ENCODE assay signal across 17 cellular contexts in genomic region chr11:133964946-133965632, GRCh38. TPM values are rescaled to one million over a fixed set of nuclear protein-coding genes. Genes with fewer than 3 reads are reported as not detected.
DNase-seq lines count a peak whose midpoint lies in the region; ATAC-seq, FAIRE-seq and TF ChIP-seq lines count a peak whose summit lies in the region.
"Had no signal": no experiment of that assay in that cellular context is flagged by ENCODE, and none has a peak within 500 bp of the region (broad histone marks: within the 10 kb centered on the region; RNA-seq: fewer than 3 reads in every experiment).

No MANE protein-coding gene starts in this region.

- no peak for TF ChIP-seq RAD21 in K562 (CRISPR knock-in tag; conservative IDR thresholded peaks at IDR 0.05 in 1 of 2, IDR thresholded peaks at IDR 0.05 in 1 of 2)

- no peaks in the 10 kb centered on the region for H3K9me3 ChIP-seq in K562 (replicated peaks; ENCODE audit: control insufficient read depth, insufficient read depth, low read depth, low read length)
- no peaks in the 10 kb centered on the region for H3K9me3 ChIP-seq in uterus
- H3K9me3 ChIP-seq in spleen, result no peaks in the 10 kb centered on the region
- H3K9me3 ChIP-seq: vagina had no signal

- no peaks in the 10 kb centered on the region for H3K36me3 ChIP-seq in K562 (ENCODE audit: control insufficient read depth, insufficient read depth, low read length)
- no peaks in the 10 kb centered on the region for H3K36me3 ChIP-seq in uterus
- no peaks in the 10 kb centered on the region for H3K36me3 ChIP-seq in spleen
- H3K36me3 ChIP-seq: vagina had no signal

- no TSS peak for BruUV-seq in K562 (replicated peaks; lab: Mats Ljungman, UMichigan)

- 3% methylated on average over 8 of the region's 12 CpGs for WGBS in K562 (ENCODE audit: insufficient coverage, low coverage, missing lambda C conversion rate)
- WGBS in spleen, 5 donors, result 71 to 81% (median 76%) methylated on average over 12 of the region's 12 CpGs

- H3K9ac ChIP-seq in K562 (ENCODE audit: insufficient read depth in 1 of 2, low read depth in 2 of 2, low read length in 2 of 2), result no peak overlapping the region

- no peaks in the 10 kb centered on the region for H3K79me2 ChIP-seq in K562 (ENCODE audit: control insufficient read depth, insufficient read depth, low read length)

- TF ChIP-seq CTCF in K562 (IDR thresholded peaks at IDR 0.05 in 2 of 3, conservative IDR thresholded peaks at IDR 0.05 in 1 of 3; ENCODE audit: insufficient read depth in 2 of 3, low read depth in 1 of 3, low read length in 3 of 3), result no peak
- TF ChIP-seq CTCF in uterus (IDR thresholded peaks at IDR 0.05), result no peak
- no peak for TF ChIP-seq CTCF in foreskin fibroblast (IDR thresholded peaks at IDR 0.05; ENCODE audit: low read depth, low read length)
- TF ChIP-seq CTCF in spleen (IDR thresholded peaks at IDR 0.05 in 8 of 11, conservative IDR thresholded peaks at IDR 0.05 in 3 of 11), result no peak

- H3K4me3 ChIP-seq in K562, result no peak overlapping the region
- no peak overlapping the region for H3K4me3 ChIP-seq in uterus
- H3K4me3 ChIP-seq in foreskin fibroblast (ENCODE audit: low read depth in 1 of 2, low read length in 2 of 2), result no peak overlapping the region
- no peak overlapping the region for H3K4me3 ChIP-seq in spleen
- H3K4me3 ChIP-seq: vagina had no signal

- FAIRE-seq in K562 (lab: Jason Lieb, UNC), result no peak

- H3K4me2 ChIP-seq in K562 (ENCODE audit: insufficient read depth, low read length), result no peak overlapping the region

- H3K4me1 ChIP-seq in K562 (replicated peaks in 1 of 2; ENCODE audit: control insufficient read depth in 2 of 2, insufficient read depth in 2 of 2, low read length in 2 of 2) (peaks cover 0 to 7% of the 10 kb centered on the region in 2 experiments; a peak in 2 of 5 replicates), uterus (peaks cover 0 to 5% of the 10 kb centered on the region in 2 donors), spleen (peaks cover 0 to 16% (median 5%) of the 10 kb centered on the region in 6 donors)
- H3K4me1 ChIP-seq: vagina had no signal

- in situ Hi-C loops in K562 (cut with MboI), result no loop called here

- intact Hi-C loops in left ventricle myocardium superior (cut with micrococcal nuclease) (loop anchor here (10.0 kb wide), 1 partner anchor 60 kb away; no protein-coding TSS in a partner anchor), cardiac septum (cut with DNase I) (loop anchor here (5.0 kb wide), 3 partner anchors 38 to 172 kb away; no protein-coding TSS in a partner anchor), K562 (cut with micrococcal nuclease) (no loop called here), uterus (cut with DNase I; ENCODE audit: low total_unique reads) (no loop called here), spleen (cut with DNase I; ENCODE audit: low total_unique reads) (no loop called here)

- POLR2A ChIA-PET in K562 (lab: Yijun Ruan, JAX), result no interaction called here

- H2AFZ ChIP-seq in K562 (ENCODE audit: low read depth, low read length), result no peak overlapping the region

- ATAC-seq in left ventricle myocardium superior (peak; percentile 56), K562 (no peak)
- ATAC-seq: effector memory CD8-positive, alpha-beta T cell had no signal

- no peak for TF ChIP-seq POLR2A in K562 (conservative IDR thresholded peaks at IDR 0.05)
- TF ChIP-seq POLR2A in uterus (IDR thresholded peaks at IDR 0.05), result no peak
- TF ChIP-seq POLR2A in spleen (IDR thresholded peaks at IDR 0.05), result no peak

- TF ChIP-seq EP300 in K562 (IDR thresholded peaks at IDR 0.05; ENCODE audit: low read length), result no peak

- H3K9me1 ChIP-seq in K562 (ENCODE audit: control insufficient read depth, insufficient read depth, low read length), result no peaks in the 10 kb centered on the region

- H3K27ac ChIP-seq in K562 (ENCODE audit: extremely low read depth, low read depth, low read length) (no peak overlapping the region), uterus (peak overlapping the region in 1 of 2 donors; percentile 47), spleen (no peak overlapping the region)
- H3K27ac ChIP-seq: vagina had no signal

- CTCF ChIA-PET in K562 (lab: Yijun Ruan, JAX; ENCODE audit: low intra/inter-chr PET ratio), result no interaction called here

- DNase-seq in left ventricle myocardium superior (no peak), cardiac septum (ENCODE audit: low spot score) (no peak), K562 (ENCODE audit: extremely low read depth in 1 of 4, low spot score in 3 of 4) (no peak), kidney tubule cell (ENCODE audit: low spot score) (peak; percentile 18), uterus (peak; percentile 47 to 50), foreskin fibroblast (no peak), spleen (no peak), DMS 273 treated with DMSO at 0.1 percent for 48 hours (lab: John Stamatoyannopoulos, UW) (no peak)
- DNase-seq: activated CD4-positive, alpha-beta T cell treated with anti-CD3 and anti-CD28 coated beads for 48 hours; effector memory CD8-positive, alpha-beta T cell; mesenchymal stem cell; MM.1S; NCI-H345; OCI-M1; stimulated activated CD8-positive, alpha-beta memory T cell treated with anti-CD3 and anti-CD28 coated beads, Interleukin-4, amount 100 ng/mL, for 48 hours had no signal

- H3K27me3 ChIP-seq in K562 (ENCODE audit: control insufficient read depth in 2 of 2, insufficient read depth in 2 of 2, low read length in 2 of 2) (peaks cover 0 to 23% of the 10 kb centered on the region in 2 experiments; a peak in 3 of 5 replicates), uterus (no peaks in the 10 kb centered on the region), spleen (replicated peaks in 1 of 7) (peaks cover 0 to 29% (median 0%) of the 10 kb centered on the region in 7 donors)
- H3K27me3 ChIP-seq: vagina had no signal

- no peaks in the 10 kb centered on the region for H4K20me1 ChIP-seq in K562 (replicated peaks; ENCODE audit: control insufficient read depth, insufficient read depth, low read length)

TF ChIP-seq in K562, 482 proteins besides CTCF, POLR2A, EP300 and RAD21:
- no peak for TF ChIP-seq CBX2 (IDR thresholded peaks at IDR 0.05; ENCODE audit: insufficient read depth, low read length, poor library complexity, severe bottlenecking)
- TF ChIP-seq CEBPB (tag; IDR thresholded peaks at IDR 0.05), result peak; percentile 66

RNA-seq across cellular contexts. Expression of gene IGSF9B, which starts 8.3 kb away (rescaled TPM):
- total RNA-seq in left ventricle myocardium superior (34.5 TPM), cardiac septum (85.3 TPM), K562 (2014; rRNA removed) (not detected in 2 replicates), K562 (2014; rRNA removed; fragmentation: Illumina TruSeq; extraction: Trizol) (not detected in 2 replicates), K562 (2015; rRNA removed; fragmentation: Illumina TruSeq; extraction: Trizol) (not detected in 2 replicates), K562 (2021) (0.04 and 0.09 TPM in 2 replicates), uterus (100 to 1,000 TPM in 1 of 4 donors, 10 to 100 TPM in 2, 1 to 10 TPM in 1; 6.5 to 106 (median 29.1) TPM), spleen (10 to 100 TPM in 1 of 7 donors, 1 to 10 TPM in 6; 2.4 to 11.2 (median 6.6) TPM)
- total RNA-seq in K562 (2011; cell fraction: chromatin; rRNA removed; ENCODE audit: low replicate concordance), result 0.07 TPM in 1 of 2 replicates, not detected in the other
- not detected in 2 replicates for total RNA-seq in K562 (2011; cell fraction: nucleolus; rRNA removed)
- not detected in 2 replicates for total RNA-seq in K562 (2011; cell fraction: nucleoplasm; rRNA removed)
- polyA plus RNA-seq in K562 (2011; rRNA removed) (not detected in 2 replicates), K562 (2014; fragmentation: Illumina TruSeq; extraction: Trizol) (not detected in 2 replicates), K562 (2014; fragmentation: Nextera tagmentation; extraction: Ambion mirVana) (not detected), K562 (2014; rRNA removed) (not detected in 2 replicates), spleen (1 to 10 TPM in 2 of 3 donors, under 1 TPM in 1; 0.50 to 2.6 (median 1.6) TPM)
- polyA plus RNA-seq in K562 (2011; cell fraction: cytosol; rRNA removed), result not detected in 2 replicates
- 0.40 TPM in 1 of 2 replicates, not detected in the other for polyA plus RNA-seq in K562 (2011; cell fraction: nucleus; rRNA removed)
- 0.07 TPM in 1 of 2 replicates, not detected in the other for polyA plus RNA-seq in K562 (2012)
- not detected in 2 replicates for polyA minus RNA-seq in K562 (2011; rRNA and poly(A)+ RNA removed)
- polyA minus RNA-seq in K562 (2011; cell fraction: cytosol; rRNA and poly(A)+ RNA removed), result not detected in 2 replicates
- polyA minus RNA-seq in K562 (2011; cell fraction: nucleus; rRNA and poly(A)+ RNA removed), result 0.13 TPM in 1 of 2 replicates, not detected in the other
- polyA plus RNA-seq: AG04450 had no signal

Comparison
In these comparisons a context has a peak if more than half of its experiments do, and no peak if none do; other contexts are left out.
1. DNase-seq: peak in kidney tubule cell (single experiment) and uterus (2 of 2); none in left ventricle myocardium superior (single experiment), cardiac septum (single experiment), K562 (0 of 4), foreskin fibroblast (0 of 2), spleen (single experiment) and DMS 273 treated with DMSO at 0.1 percent for 48 hours (single experiment).
2. intact Hi-C loops: an anchor here in left ventricle myocardium superior (10.0 kb wide) and cardiac septum (5.0 kb wide); none called in K562, uterus and spleen.